ENCODE assay signal across 9 cellular contexts in genomic region chr3:124592658-124593441, GRCh38.
DNase-seq lines count a peak whose midpoint lies in the region; ATAC-seq and TF ChIP-seq lines count a peak whose summit lies in the region.
"Had no signal": no experiment of that assay in that cellular context is flagged by ENCODE, and none has a peak within 500 bp of the region (broad histone marks: within the 10 kb centered on the region; RNA-seq: fewer than 3 reads in every experiment).

No MANE protein-coding gene starts in this region.

- peak; percentile 86 for TF ChIP-seq EP300 in Ishikawa (IDR thresholded peaks at IDR 0.05; ENCODE audit: borderline replicate concordance)

- DNase-seq in DMS79 (lab: John Stamatoyannopoulos, UW) (peak; percentile 74), iPS-NIHi11 (ENCODE audit: low spot score) (peak; percentile 42), HUDEP-2 (lab: John Stamatoyannopoulos, UW; ENCODE audit: unreplicated experiment in 76 of 76) (no peak), Ammon's horn (ENCODE audit: low spot score) (no peak), aorta (no peak)
- DNase-seq: IMR-90 had no signal

- WGBS in aorta, 2 donors, result 85 to 88% methylated on average over 3 of the region's 3 CpGs

- peak; percentile 33; the same call in 1 of the 2 replicates for TF ChIP-seq RAD21 in Ishikawa (IDR thresholded peaks at IDR 0.05; ENCODE audit: low read depth)

- H3K27me3 ChIP-seq in aorta (ENCODE audit: control insufficient read depth in 1 of 2, insufficient read depth in 2 of 2, low read length in 1 of 2), result no peaks in the 10 kb centered on the region

- no peaks in the 10 kb centered on the region for H3K4me1 ChIP-seq in aorta (ENCODE audit: control insufficient read depth in 1 of 2, insufficient read depth in 2 of 2, low read length in 2 of 2)

- no peaks in the 10 kb centered on the region for H3K36me3 ChIP-seq in aorta (ENCODE audit: control insufficient read depth in 1 of 2, insufficient read depth in 2 of 2, low read length in 1 of 2)

- no peak overlapping the region for H3K27ac ChIP-seq in aorta (ENCODE audit: low read depth in 1 of 2, low read length in 2 of 2)

- no peaks in the 10 kb centered on the region for H3K9me3 ChIP-seq in aorta (ENCODE audit: control insufficient read depth, low read length)

- ATAC-seq in GM19463 (IDR thresholded peaks at IDR 0.05; ENCODE audit: unreplicated experiment) (peak; percentile 85), HG03135 (IDR thresholded peaks at IDR 0.05; ENCODE audit: unreplicated experiment) (no peak), aorta (ENCODE audit: low FRiP score) (no peak)

- intact Hi-C loops in aorta (cut with DNase I), result no loop called here

- H3K4me3 ChIP-seq in aorta (ENCODE audit: low read length in 2 of 2), result no peak overlapping the region

TF ChIP-seq in Ishikawa, 13 proteins besides CTCF, POLR2A, EP300 and RAD21:
- TF ChIP-seq CEBPB (IDR thresholded peaks at IDR 0.05) (peak; percentile 63; the same call in 1 of the 2 replicates), NFIC (IDR thresholded peaks at IDR 0.05) (peak; percentile 95), ZBTB7A (IDR thresholded peaks at IDR 0.05; ENCODE audit: low read depth) (peak; percentile 64; the same call in 1 of the 2 replicates), TAF1 (IDR thresholded peaks at IDR 0.05; ENCODE audit: low read depth) (no peak), USF1 (IDR thresholded peaks at IDR 0.05) (peak; percentile 43; the same call in 1 of the 2 replicates), FOXM1 (IDR thresholded peaks at IDR 0.05; ENCODE audit: borderline replicate concordance, low read depth) (peak; percentile 75; the same call in 1 of the 2 replicates), MAX (IDR thresholded peaks at IDR 0.05) (peak; percentile 65), YY1 (IDR thresholded peaks at IDR 0.05; ENCODE audit: low read depth) (peak; percentile 61; the same call in 1 of the 2 replicates), CREB1 (IDR thresholded peaks at IDR 0.05; ENCODE audit: low read depth) (no peak), TCF12 (IDR thresholded peaks at IDR 0.05; ENCODE audit: low read depth) (peak; percentile 96), EGR1 (IDR thresholded peaks at IDR 0.05) (no peak), TEAD4 (IDR thresholded peaks at IDR 0.05) (peak; percentile 89)

Comparison
In these comparisons a context has a peak if more than half of its experiments do, and no peak if none do; other contexts are left out.
1. DNase-seq: peak in DMS79 (single experiment) and iPS-NIHi11 (single experiment); none in HUDEP-2 (0 of 76), Ammon's horn (single experiment) and aorta (0 of 2).